In the genomic region with DNA sequence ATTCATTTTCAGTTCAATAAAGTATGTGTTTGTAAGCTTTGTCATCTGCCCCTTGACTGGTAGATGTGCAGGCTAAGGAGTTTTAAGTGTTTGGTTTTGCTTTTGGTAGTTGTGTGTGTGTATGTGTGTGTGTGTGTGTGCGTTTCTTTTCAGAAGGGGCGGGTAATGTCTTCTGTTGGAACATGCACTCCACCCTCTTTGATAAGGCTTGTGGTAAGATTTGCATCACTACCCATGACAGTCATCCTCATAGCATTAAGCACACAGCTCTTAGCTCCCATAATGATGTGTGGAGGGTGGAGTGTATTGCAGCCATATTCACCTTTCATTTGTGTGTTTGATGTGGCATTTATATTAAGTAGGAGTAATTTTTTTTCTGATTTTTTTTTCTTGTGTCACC, we compare ENCODE assay signal across 11 cellular contexts.
A peak's percentile ranks its signal among the peaks of the same experiment; 100 is the strongest.
DNase-seq lines count a peak whose midpoint lies in the region; ATAC-seq and TF ChIP-seq lines count a peak whose summit lies in the region.
"Had no signal": no experiment of that assay in that cellular context is flagged by ENCODE, and none has a peak within 500 bp of the region (broad histone marks: within the 10 kb centered on the region; RNA-seq: fewer than 3 reads in every experiment).

No MANE protein-coding gene starts in this region.

- H3K27ac ChIP-seq in colonic mucosa, result no peak overlapping the region

- TF ChIP-seq POLR2A in lower leg skin (IDR thresholded peaks at IDR 0.05), result no peak

- intact Hi-C loops in colonic mucosa (cut with DNase I) (no loop called here), lower leg skin (cut with DNase I; ENCODE audit: low total_unique reads) (no loop called here)

- H3K9ac ChIP-seq in colonic mucosa (ENCODE audit: low read depth in 2 of 2, low read length in 2 of 2), result no peak overlapping the region

- ATAC-seq in GM19468 (IDR thresholded peaks at IDR 0.05; ENCODE audit: extremely low read depth, unreplicated experiment) (peak; percentile 23), HG03469 (IDR thresholded peaks at IDR 0.05; ENCODE audit: unreplicated experiment) (peak; percentile 44), left lobe of liver (no peak)

- no peaks in the 10 kb centered on the region for H3K9me3 ChIP-seq in colonic mucosa

- H3K4me1 ChIP-seq in colonic mucosa, result no peaks in the 10 kb centered on the region

- H3K4me3 ChIP-seq in colonic mucosa, result no peak overlapping the region
- no peak overlapping the region for H3K4me3 ChIP-seq in lower leg skin (ENCODE audit: low read depth, poor library complexity, severe bottlenecking)

- no peak for TF ChIP-seq CTCF in colonic mucosa (IDR thresholded peaks at IDR 0.05)
- no peak for TF ChIP-seq CTCF in lower leg skin (IDR thresholded peaks at IDR 0.05)

- DNase-seq in EH (ENCODE audit: low read depth) (peak; percentile 3), colonic mucosa (peak; percentile 37), lower leg skin (ENCODE audit: low spot score in 2 of 2) (no peak), left lobe of liver (ENCODE audit: low spot score) (no peak), COLO829 (ENCODE audit: low spot score) (no peak)
- DNase-seq in activated naive CD4-positive, alpha-beta T cell treated with anti-CD3 and anti-CD28 coated beads, Interleukin-2, amount 50 U/mL, for 16 hours, result no peak
- DNase-seq: activated T-cell treated with anti-CD3 and anti-CD28 coated beads, Interleukin-2, amount 50 U/mL, for 24 hours; NCI-H1694 treated with DMSO at 0.1 percent for 48 hours; stimulated activated CD4-positive, alpha-beta T cell treated with anti-CD3 and anti-CD28 coated beads, Interleukin-2, amount 100 ng/mL, for 24 hours had no signal

- WGBS in lower leg skin, 2 donors, result 82 to 86% methylated on average over 2 of the region's 2 CpGs

- no peaks in the 10 kb centered on the region for H3K36me3 ChIP-seq in colonic mucosa

- no peaks in the 10 kb centered on the region for H3K27me3 ChIP-seq in colonic mucosa

Comparison
In these comparisons a context has a peak if more than half of its experiments do, and no peak if none do; other contexts are left out.
1. DNase-seq: peak in EH (single experiment) and colonic mucosa (single experiment); none in lower leg skin (0 of 2), activated naive CD4-positive, alpha-beta T cell treated with anti-CD3 and anti-CD28 coated beads, Interleukin-2, amount 50 U/mL, for 16 hours (single experiment), left lobe of liver (single experiment) and COLO829 (single experiment).